Comparison of ENCODE assay signal across 8 cellular contexts in the genomic region with DNA sequence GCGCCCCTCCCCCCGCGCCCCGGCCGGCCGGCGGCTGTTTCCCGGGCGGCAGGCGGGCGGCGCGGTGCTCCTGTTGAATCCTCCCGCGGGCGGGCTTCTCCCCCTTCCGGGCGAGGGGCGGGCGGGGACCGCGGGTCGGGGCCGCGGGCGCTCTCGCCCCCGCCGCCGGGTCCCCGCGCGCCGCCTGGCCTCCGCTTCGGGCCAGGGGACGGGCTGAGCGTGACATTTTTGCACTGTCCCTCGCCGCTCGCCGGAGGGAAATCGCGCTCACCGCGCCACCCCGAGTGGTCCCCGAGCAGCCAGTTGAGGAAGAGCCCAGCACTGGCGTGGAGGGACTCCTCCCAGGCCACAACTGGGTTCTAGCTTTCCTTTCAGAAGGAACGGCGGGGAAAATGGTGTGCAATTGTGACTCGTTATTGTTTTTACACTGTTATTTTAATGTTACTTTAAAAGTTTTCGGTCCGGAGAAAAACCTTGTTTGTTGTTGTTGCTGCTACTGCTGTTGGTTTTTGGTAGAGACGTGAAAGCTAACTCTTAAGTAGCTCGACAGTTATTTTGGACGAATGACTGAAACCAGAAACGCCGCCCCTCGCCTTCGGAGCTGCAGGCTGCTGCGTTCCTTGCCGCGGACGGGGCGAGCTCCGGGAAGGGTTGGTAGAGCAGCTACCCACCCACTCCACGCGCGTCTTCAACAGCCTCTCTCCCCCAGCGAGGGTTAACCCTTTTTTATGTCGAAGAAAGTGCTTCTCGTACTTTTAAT. TPM values are rescaled to one million over a fixed set of nuclear protein-coding genes. Genes with fewer than 3 reads are reported as not detected.
A peak's percentile ranks its signal among the peaks of the same experiment; 100 is the strongest.
DNase-seq lines count a peak whose midpoint lies in the region; ATAC-seq, FAIRE-seq and TF ChIP-seq lines count a peak whose summit lies in the region.

No MANE protein-coding gene starts in this region.

- no peak for FAIRE-seq in HTR-8/SVneo (lab: Jason Lieb, UNC)

- BruUV-seq in Caco-2 (replicated peaks; lab: Mats Ljungman, UMichigan), result no TSS peak

- ATAC-seq in GM19467 (IDR thresholded peaks at IDR 0.05; ENCODE audit: unreplicated experiment) (peak; percentile 30), Right ventricle myocardium inferior (peak; percentile 47)

- peaks cover 14% of the 10 kb centered on the region for H3K4me1 Mint-ChIP-seq in Caco-2 (ENCODE audit: low read depth, unreplicated experiment)
- peaks cover 56% of the 10 kb centered on the region for H3K4me1 Mint-ChIP-seq in activated naive CD4-positive, alpha-beta T cell treated with anti-CD3 and anti-CD28 coated beads, Interleukin-2, amount 50 U/mL, for 24 hours

- POLR2A ChIA-PET in Caco-2 (lab: Charles Lee), result interaction anchor here (0.6 to 1.0 kb wide), 2 partner anchors 492 to 956 kb away, joined by 3 to 4 read pairs; no protein-coding TSS in a partner anchor

- no peaks in the 10 kb centered on the region for H3K36me3 Mint-ChIP-seq in Caco-2 (ENCODE audit: insufficient read depth, unreplicated experiment)
- no peaks in the 10 kb centered on the region for H3K36me3 Mint-ChIP-seq in activated naive CD4-positive, alpha-beta T cell treated with anti-CD3 and anti-CD28 coated beads, Interleukin-2, amount 50 U/mL, for 24 hours

- H3K9ac ChIP-seq in SK-N-MC (ENCODE audit: insufficient read length), result peak overlapping the region; percentile 91

- peak overlapping the region; percentile 88 for H3K27ac Mint-ChIP-seq in Caco-2 (ENCODE audit: unreplicated experiment)
- H3K27ac Mint-ChIP-seq in activated naive CD4-positive, alpha-beta T cell treated with anti-CD3 and anti-CD28 coated beads, Interleukin-2, amount 50 U/mL, for 24 hours, result peak overlapping the region; percentile 96

- H3K27me3 Mint-ChIP-seq in Caco-2 (ENCODE audit: insufficient read depth, unreplicated experiment), result peaks cover 3% of the 10 kb centered on the region
- H3K27me3 Mint-ChIP-seq in activated naive CD4-positive, alpha-beta T cell treated with anti-CD3 and anti-CD28 coated beads, Interleukin-2, amount 50 U/mL, for 24 hours, result no peaks in the 10 kb centered on the region

- WGBS in ovary, 3 donors, result 0 to 1% (median 0%) methylated on average over 34 to 72 of the region's 73 CpGs

- H3K4me3 ChIP-seq in Caco-2 (ENCODE audit: low read depth, low read length) (peak overlapping the region; percentile 97), SK-N-MC (peak overlapping the region; percentile 78), ovary (peak overlapping the region; percentile 78), tibial artery (peak overlapping the region; percentile 71 to 88)

- H3K27ac ChIP-seq in SK-N-MC (peak overlapping the region; percentile 95), ovary (peak overlapping the region; percentile 92 to 97), tibial artery (peak overlapping the region; percentile 89 to 92)

- no peak for TF ChIP-seq EP300 in ovary (IDR thresholded peaks at IDR 0.05)

- no peaks in the 10 kb centered on the region for H3K9me3 Mint-ChIP-seq in Caco-2 (ENCODE audit: unreplicated experiment)
- H3K9me3 Mint-ChIP-seq in activated naive CD4-positive, alpha-beta T cell treated with anti-CD3 and anti-CD28 coated beads, Interleukin-2, amount 50 U/mL, for 24 hours, result no peaks in the 10 kb centered on the region

- TF ChIP-seq CTCF in Caco-2 (IDR thresholded peaks at IDR 0.05; ENCODE audit: insufficient read depth in 1 of 2, low read depth in 1 of 2, low read length in 1 of 2, severe bottlenecking in 1 of 2, unreplicated experiment in 1 of 2) (no peak), ovary (IDR thresholded peaks at IDR 0.05) (peak in 1 of 3 donors; percentile 33), tibial artery (IDR thresholded peaks at IDR 0.05) (peak in 1 of 2 experiments; percentile 14)

- H3K36me3 ChIP-seq in Caco-2 (ENCODE audit: control insufficient read depth, insufficient read depth, low read length) (no peaks in the 10 kb centered on the region), SK-N-MC (ENCODE audit: insufficient read depth, low read length) (peaks cover 8% of the 10 kb centered on the region), ovary (no peaks in the 10 kb centered on the region), tibial artery (no peaks in the 10 kb centered on the region)

- H3K9me3 ChIP-seq in Caco-2 (no peaks in the 10 kb centered on the region), SK-N-MC (ENCODE audit: low read depth, low read length) (no peaks in the 10 kb centered on the region), ovary (no peaks in the 10 kb centered on the region), tibial artery (no peaks in the 10 kb centered on the region)

- DNase-seq in Caco-2 (peak; percentile 78), HTR-8/SVneo (ENCODE audit: insufficient read length, low spot score) (peak; percentile 23), SK-N-MC (ENCODE audit: low read depth, low spot score) (no peak), Right ventricle myocardium inferior (ENCODE audit: missing footprints) (peak; percentile 83), ovary (peak; percentile 76 to 84 (median 81)), tibial artery (peak; percentile 74 to 84)

- CTCF ChIA-PET in Caco-2 (lab: Charles Lee), result interaction anchor here (0.6 to 2.4 kb wide), 9 partner anchors 33 to 698 kb away, joined by 3 to 18 read pairs (median 3); a partner anchor contains a TSS

- no peaks in the 10 kb centered on the region for H3K27me3 ChIP-seq in Caco-2 (replicated peaks; ENCODE audit: control insufficient read depth, insufficient read depth, low read length)
- no peaks in the 10 kb centered on the region for H3K27me3 ChIP-seq in ovary
- H3K27me3 ChIP-seq in tibial artery, result no peaks in the 10 kb centered on the region

- intact Hi-C loops in Caco-2 (cut with micrococcal nuclease; ENCODE audit: unreplicated experiment) (loop anchor here (1.0 to 10.0 kb wide), 4 partner anchors 64 to 956 kb away; no protein-coding TSS in a partner anchor), Right ventricle myocardium inferior (cut with DNase I) (loop anchor here (1.0 to 5.0 kb wide), 4 partner anchors 50 to 1136 kb away; a partner anchor contains a TSS), ovary (cut with DNase I) (loop anchor here in 3 of 4 donors (2.0 to 5.0 kb wide), 5 partner anchors 50 to 956 kb away; no protein-coding TSS in a partner anchor), tibial artery (cut with DNase I; ENCODE audit: low total_unique reads) (loop anchor here (5.0 to 10.0 kb wide), 2 partner anchors 50 to 1138 kb away; no protein-coding TSS in a partner anchor)

- TF ChIP-seq POLR2A in ovary (IDR thresholded peaks at IDR 0.05), result no peak

- H3K4me3 Mint-ChIP-seq in Caco-2 (ENCODE audit: unreplicated experiment), result peak overlapping the region; percentile 89
- peak overlapping the region; percentile 97 for H3K4me3 Mint-ChIP-seq in activated naive CD4-positive, alpha-beta T cell treated with anti-CD3 and anti-CD28 coated beads, Interleukin-2, amount 50 U/mL, for 24 hours

- H3K4me1 ChIP-seq in Caco-2 (no peaks in the 10 kb centered on the region), ovary (ENCODE audit: insufficient read depth) (peaks cover 7% of the 10 kb centered on the region), tibial artery (peaks cover 0 to 41% (median 12%) of the 10 kb centered on the region in 4 donors)

RNA-seq across cellular contexts. Expression of a gene that starts 0.9 kb away (rescaled TPM):
- 53.0 and 54.9 TPM in 2 replicates for total RNA-seq in Caco-2 (2022)
- total RNA-seq in Right ventricle myocardium inferior, result 25.1 TPM
- total RNA-seq in ovary, result 10 to 100 TPM; 44.9 to 74.9 (median 55.6) TPM
- polyA plus RNA-seq in ovary, result 10 to 100 TPM; 13.6 to 24.8 TPM

RNA-seq across cellular contexts. Expression of a gene that starts 48.6 kb away (rescaled TPM):
- total RNA-seq in Caco-2 (2022), result 128 and 131 TPM in 2 replicates
- 115 TPM for total RNA-seq in Right ventricle myocardium inferior
- 100 to 1,000 TPM; 144 to 220 (median 183) TPM for total RNA-seq in ovary
- polyA plus RNA-seq in ovary, result 100 to 1,000 TPM in 1 of 2 donors, 10 to 100 TPM in 1; 67.8 to 106 TPM
